In the genomic region with DNA sequence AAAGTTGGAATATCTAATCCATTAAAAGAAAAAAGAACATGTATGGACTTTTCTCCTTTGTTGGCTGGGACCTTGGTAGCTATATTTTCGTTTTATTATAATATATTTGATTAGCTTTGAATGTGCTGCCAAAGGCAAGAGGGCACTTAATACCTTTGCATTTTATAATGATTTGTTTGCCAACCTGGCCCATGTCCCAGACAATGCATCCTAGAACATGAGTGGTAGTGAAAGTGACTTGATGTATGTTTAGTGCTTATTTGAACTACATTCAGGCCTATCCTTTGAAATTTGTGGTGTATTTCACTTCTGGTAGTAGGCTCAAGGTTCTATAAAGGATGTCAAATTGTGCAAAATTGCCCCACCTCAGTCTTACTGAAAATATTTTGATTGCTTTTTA, we compare ENCODE assay signal across 13 cellular contexts.
DNase-seq lines count a peak whose midpoint lies in the region; ATAC-seq and TF ChIP-seq lines count a peak whose summit lies in the region.
"Had no signal": no experiment of that assay in that cellular context is flagged by ENCODE, and none has a peak within 500 bp of the region (broad histone marks: within the 10 kb centered on the region; RNA-seq: fewer than 3 reads in every experiment).

No MANE protein-coding gene starts in this region.

- peaks cover 55% of the 10 kb centered on the region for H3K4me1 Mint-ChIP-seq in nephron

- H3K27ac ChIP-seq in HUES48 (ENCODE audit: low read depth, low read length) = peak overlapping the region; percentile 94

- H3K4me1 ChIP-seq in HUES48 (ENCODE audit: control insufficient read depth, insufficient read depth, low read length) = peaks cover 79% of the 10 kb centered on the region

- peaks cover 4% of the 10 kb centered on the region for H3K27me3 Mint-ChIP-seq in nephron (ENCODE audit: low read depth)

- peak overlapping the region in 2 of 3 experiments; percentile 51 to 64 for H3K27ac Mint-ChIP-seq in nephron
- H3K27ac Mint-ChIP-seq: activated T-helper 2 cell treated with anti-CD3 and anti-CD28 coated beads, Interferon-gamma antibody, Interleukin-2, Interleukin-4, amounts not matched to agents 10 μg/mL and 5 μg/mL and 100 μg/mL, durations not matched to agents 14 hours and 24 hours and 36 hours had no signal

- no peak overlapping the region for H3K4me3 Mint-ChIP-seq in nephron

- H3K27me3 ChIP-seq in HUES48 (ENCODE audit: control insufficient read depth, insufficient read depth, low read length) = no peaks in the 10 kb centered on the region

- peaks cover 7% of the 10 kb centered on the region for H3K36me3 Mint-ChIP-seq in nephron (ENCODE audit: low read depth)

- no peak for TF ChIP-seq CTCF in nephron (IDR thresholded peaks at IDR 0.05; ENCODE audit: unreplicated experiment in 3 of 3)

- ATAC-seq in GM21576 (IDR thresholded peaks at IDR 0.05; ENCODE audit: unreplicated experiment) (no peak), HG03175 (IDR thresholded peaks at IDR 0.05; ENCODE audit: unreplicated experiment) (no peak)

- 0 out of 2 replicates have a peak, but pooled peaks cover 3% of the 10 kb centered on the region for H3K36me3 ChIP-seq in HUES48 (ENCODE audit: control insufficient read depth, insufficient read depth, low read length)

- H3K4me3 ChIP-seq in HUES48 (ENCODE audit: low read depth, low read length) = no peak overlapping the region

- H3K9me3 Mint-ChIP-seq in nephron = no peaks in the 10 kb centered on the region
- H3K9me3 Mint-ChIP-seq: activated T-helper 2 cell treated with anti-CD3 and anti-CD28 coated beads, Interferon-gamma antibody, Interleukin-2, Interleukin-4, amounts not matched to agents 10 μg/mL and 5 μg/mL and 100 μg/mL, durations not matched to agents 14 hours and 24 hours and 36 hours had no signal

- DNase-seq in NCI-H1694 treated with DMSO at 0.1 percent for 48 hours (lab: John Stamatoyannopoulos, UW) = peak; percentile 64
- DNase-seq in NCI-H526 treated with DMSO at 0.1 percent for 48 hours (lab: John Stamatoyannopoulos, UW) = peak; percentile 77
- DNase-seq in SIG-M5 (lab: John Stamatoyannopoulos, UW) = no peak
- DNase-seq: amygdala, foreskin melanocyte, Karpas-422, NCI-H82, retina had no signal

- no peaks in the 10 kb centered on the region for H3K9me3 ChIP-seq in HUES48 (ENCODE audit: control insufficient read depth, insufficient read depth, low read length)

- H3K9ac ChIP-seq in HUES48 (ENCODE audit: low read depth, low read length) = no peak overlapping the region
